Comparison of ENCODE assay signal across 1 cellular context in genomic region chr9:31272456-31273295, GRCh38.
TF ChIP-seq lines count a peak whose summit lies in the region.

No MANE protein-coding gene starts in this region.

TF ChIP-seq in HCT116, 20 proteins besides CTCF, POLR2A, EP300 and RAD21:
- TF ChIP-seq SP1 (IDR thresholded peaks at IDR 0.05; ENCODE audit: low read depth) (peak; percentile 59; the same call in 1 of the 2 replicates), REST (IDR thresholded peaks at IDR 0.05; ENCODE audit: low read depth) (no peak), ZNF274 (IDR thresholded peaks at IDR 0.05; ENCODE audit: low read depth, low read length) (no peak), FOSL1 (IDR thresholded peaks at IDR 0.05; ENCODE audit: low read depth) (peak; percentile 86), JUND (IDR thresholded peaks at IDR 0.05) (peak; percentile 90), EZH2 (IDR thresholded peaks at IDR 0.05) (no peak), SIN3A (IDR thresholded peaks at IDR 0.05; ENCODE audit: low read depth) (no peak), ATF3 (IDR thresholded peaks at IDR 0.05) (peak; percentile 17; the same call in 1 of the 2 replicates), CEBPB (IDR thresholded peaks at IDR 0.05; ENCODE audit: low read depth) (no peak), SRF (IDR thresholded peaks at IDR 0.05; ENCODE audit: low read depth) (peak; percentile 44; the same call in 1 of the 2 replicates)
